In genomic region chr20:38242848-38243449, GRCh38 we compare ENCODE assay signal across 11 cellular contexts. TPM values are rescaled to one million over a fixed set of nuclear protein-coding genes. Genes with fewer than 3 reads are reported as not detected.
DNase-seq lines count a peak whose midpoint lies in the region; ATAC-seq and TF ChIP-seq lines count a peak whose summit lies in the region.
"Had no signal": no experiment of that assay in that cellular context is flagged by ENCODE, and none has a peak within 500 bp of the region (broad histone marks: within the 10 kb centered on the region; RNA-seq: fewer than 3 reads in every experiment).

No MANE protein-coding gene starts in this region.

- ATAC-seq in GM18858 (IDR thresholded peaks at IDR 0.05; ENCODE audit: unreplicated experiment) (no peak), GM21367 (IDR thresholded peaks at IDR 0.05; ENCODE audit: unreplicated experiment) (no peak)

- TF ChIP-seq CTCF in AG09309 (IDR thresholded peaks at IDR 0.05; ENCODE audit: control insufficient read depth, insufficient read depth, low read depth, low read length, missing control alignments) (peak; percentile 43), fibroblast of mammary gland (conservative IDR thresholded peaks at IDR 0.05; ENCODE audit: control insufficient read depth, insufficient read depth, low read depth, low read length) (peak; percentile 72), lower leg skin (IDR thresholded peaks at IDR 0.05) (no peak)

- intact Hi-C loops in lower leg skin (cut with DNase I; ENCODE audit: low total_unique reads): no loop called here

- no peak for DNase-seq in AG09309 (ENCODE audit: low read depth)
- peak; percentile 24 for DNase-seq in GF-D8 (lab: John Stamatoyannopoulos, UW)
- peak; percentile 41 for DNase-seq in fibroblast of mammary gland (ENCODE audit: low read depth)
- no peak for DNase-seq in C1 segment of cervical spinal cord (lab: John Stamatoyannopoulos, UW)
- DNase-seq in lower leg skin (ENCODE audit: low spot score in 2 of 2): no peak
- DNase-seq: activated naive CD4-positive, alpha-beta T cell treated with Interleukin-2 at 50 U/mL for 16 hours; islet precursor cell; NCI-H1105 had no signal

- no peak for TF ChIP-seq POLR2A in lower leg skin (IDR thresholded peaks at IDR 0.05)

- 54 to 55% methylated on average over 5 of the region's 5 CpGs for WGBS in lower leg skin, 2 donors

- H3K4me3 ChIP-seq in AG09309 (ENCODE audit: control insufficient read depth, low read depth, low read length) (no peak overlapping the region), fibroblast of mammary gland (ENCODE audit: control insufficient read depth, low read depth, low read length) (no peak overlapping the region), lower leg skin (ENCODE audit: low read depth, poor library complexity, severe bottlenecking) (no peak overlapping the region)

TF ChIP-seq in PFSK-1, 5 proteins besides CTCF, POLR2A, EP300 and RAD21:
- TF ChIP-seq SIN3A (IDR thresholded peaks at IDR 0.05; ENCODE audit: borderline replicate concordance, insufficient read depth, low read length) (no peak), FOXP2 (optimal IDR thresholded peaks at IDR 0.05; ENCODE audit: borderline replicate concordance, extremely low read depth, extremely low read length, insufficient read depth) (peak; percentile 59)

RNA-seq across cellular contexts. Expression of gene KIAA1755, which starts 17.6 kb away (rescaled TPM):
- polyA plus RNA-seq in PFSK-1 (2012; ENCODE audit: insufficient read length, low read depth): 0.35 TPM
- under 1 TPM in 3 of 4 donors, not detected in 1; 0.17 to 0.88 (median 0.46) TPM for total RNA-seq in lower leg skin

Comparison
In these comparisons a context has a peak if more than half of its experiments do, and no peak if none do; other contexts are left out.
1. DNase-seq: peak in GF-D8 (single experiment) and fibroblast of mammary gland (single experiment); none in AG09309 (single experiment), C1 segment of cervical spinal cord (0 of 14) and lower leg skin (0 of 2).
2. CTCF ChIP-seq: peak in AG09309 (single experiment) and fibroblast of mammary gland (single experiment); none in lower leg skin (0 of 3).